In the genomic region with DNA sequence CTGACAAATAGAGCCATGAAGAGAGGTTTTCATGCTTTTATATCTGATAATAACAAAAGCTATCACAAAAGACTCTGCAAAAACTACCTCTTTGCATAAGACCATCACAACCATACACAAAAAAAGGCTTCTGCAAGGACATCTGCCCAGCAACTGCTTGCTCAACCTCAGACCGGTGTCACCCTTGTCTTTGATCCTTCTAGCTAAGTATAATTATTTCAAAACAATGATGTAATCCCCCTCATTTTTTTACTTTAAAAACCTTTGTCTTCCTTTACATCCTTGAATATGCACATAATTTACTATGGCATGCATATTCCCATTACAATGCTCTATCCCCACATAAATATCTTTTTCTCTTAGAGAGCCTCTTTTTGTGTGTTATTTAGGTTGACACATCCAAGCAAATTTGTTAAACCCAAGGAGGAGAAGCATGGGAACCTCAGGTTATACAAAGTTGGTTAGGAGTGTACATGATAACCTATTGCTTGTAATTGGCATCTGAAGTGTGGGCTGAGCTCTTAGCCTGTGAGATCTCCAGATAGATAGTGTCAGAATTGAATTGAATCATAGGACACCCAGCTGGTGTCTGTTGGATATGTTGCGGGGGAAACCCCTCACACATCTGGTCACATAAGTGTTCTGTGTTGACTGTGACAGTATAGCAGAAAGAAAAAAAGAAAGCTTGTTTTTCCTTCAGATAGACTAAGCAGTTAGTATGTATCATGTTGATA, we compare ENCODE assay signal across 1 cellular context.
A peak's percentile ranks its signal among the peaks of the same experiment; 100 is the strongest.
TF ChIP-seq lines count a peak whose summit lies in the region.

No MANE protein-coding gene starts in this region.

TF ChIP-seq in GM12878, 131 proteins besides CTCF, POLR2A, EP300 and RAD21 (continued from another document and continues in another):
- TF ChIP-seq, protein P1, sequence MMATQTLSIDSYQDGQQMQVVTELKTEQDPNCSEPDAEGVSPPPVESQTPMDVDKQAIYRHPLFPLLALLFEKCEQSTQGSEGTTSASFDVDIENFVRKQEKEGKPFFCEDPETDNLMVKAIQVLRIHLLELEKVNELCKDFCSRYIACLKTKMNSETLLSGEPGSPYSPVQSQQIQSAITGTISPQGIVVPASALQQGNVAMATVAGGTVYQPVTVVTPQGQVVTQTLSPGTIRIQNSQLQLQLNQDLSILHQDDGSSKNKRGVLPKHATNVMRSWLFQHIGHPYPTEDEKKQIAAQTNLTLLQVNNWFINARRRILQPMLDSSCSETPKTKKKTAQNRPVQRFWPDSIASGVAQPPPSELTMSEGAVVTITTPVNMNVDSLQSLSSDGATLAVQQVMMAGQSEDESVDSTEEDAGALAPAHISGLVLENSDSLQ (IDR thresholded peaks at IDR 0.05) = no peak
- TF ChIP-seq EZH2 (IDR thresholded peaks at IDR 0.05; ENCODE audit: borderline replicate concordance, control insufficient read depth, low read depth, low read length) (no peak), NKRF (conservative IDR thresholded peaks at IDR 0.05) (no peak), DPF2 (IDR thresholded peaks at IDR 0.05) (no peak), POLR2AphosphoS5 (IDR thresholded peaks at IDR 0.05; ENCODE audit: low read length) (no peak), KAT2A (conservative IDR thresholded peaks at IDR 0.05; ENCODE audit: control insufficient read depth, low read depth, low read length) (no peak), TCF7 (IDR thresholded peaks at IDR 0.05; ENCODE audit: borderline replicate concordance) (peak; percentile 73), POU2F2 (IDR thresholded peaks at IDR 0.05; ENCODE audit: borderline replicate concordance, low read depth, low read length) (no peak), MYB (IDR thresholded peaks at IDR 0.05; ENCODE audit: borderline replicate concordance, low read depth, low read length) (no peak), ZNF384 (IDR thresholded peaks at IDR 0.05; ENCODE audit: borderline replicate concordance, low read depth, low read length) (no peak), FOXM1 (IDR thresholded peaks at IDR 0.05; ENCODE audit: low read depth, low read length) (no peak), MTA3 (IDR thresholded peaks at IDR 0.05; ENCODE audit: borderline replicate concordance, low read length) (no peak), HCFC1 (IDR thresholded peaks at IDR 0.05; ENCODE audit: low read length) (no peak), RFX5 (IDR thresholded peaks at IDR 0.05; ENCODE audit: low read depth, low read length) (peak; percentile 90), HDGF (IDR thresholded peaks at IDR 0.05) (no peak), PML (IDR thresholded peaks at IDR 0.05; ENCODE audit: low read length) (peak; percentile 27; the same call in 1 of the 2 replicates), SKIL (IDR thresholded peaks at IDR 0.05; ENCODE audit: low read depth, poor library complexity, severe bottlenecking) (no peak), CREB1 (IDR thresholded peaks at IDR 0.05; ENCODE audit: low read depth) (peak; percentile 73; the same call in 1 of the 2 replicates), BCL11A (IDR thresholded peaks at IDR 0.05; ENCODE audit: low read depth, low read length) (no peak), ETV6 (conservative IDR thresholded peaks at IDR 0.05 in 1 of 2, IDR thresholded peaks at IDR 0.05 in 1 of 2; ENCODE audit: borderline replicate concordance in 1 of 2, low read depth in 1 of 2) (no peak), CEBPB (IDR thresholded peaks at IDR 0.05; ENCODE audit: borderline replicate concordance in 1 of 2, low read depth in 2 of 2, low read length in 2 of 2) (no peak), TAF1 (IDR thresholded peaks at IDR 0.05; ENCODE audit: borderline replicate concordance, low read depth, low read length) (no peak), E2F4 (IDR thresholded peaks at IDR 0.05; ENCODE audit: low read depth, low read length) (no peak), TARDBP (IDR thresholded peaks at IDR 0.05; ENCODE audit: borderline replicate concordance) (no peak), REST (IDR thresholded peaks at IDR 0.05; ENCODE audit: low read depth, low read length) (no peak), ELK1 (IDR thresholded peaks at IDR 0.05; ENCODE audit: low read depth, low read length) (no peak), KLF5 (IDR thresholded peaks at IDR 0.05; ENCODE audit: partially characterized antibody) (no peak), NBN (IDR thresholded peaks at IDR 0.05) (no peak), CHD4 (IDR thresholded peaks at IDR 0.05) (no peak), MYC (IDR thresholded peaks at IDR 0.05; ENCODE audit: insufficient read depth, insufficient read length, insufficient replicate concordance, low read length, severe bottlenecking) (no peak), IRF4 (IDR thresholded peaks at IDR 0.05; ENCODE audit: low read depth, low read length) (no peak), ZNF274 (IDR thresholded peaks at IDR 0.05; ENCODE audit: insufficient read depth, insufficient read length) (no peak)
- TF ChIP-seq, protein P2, sequence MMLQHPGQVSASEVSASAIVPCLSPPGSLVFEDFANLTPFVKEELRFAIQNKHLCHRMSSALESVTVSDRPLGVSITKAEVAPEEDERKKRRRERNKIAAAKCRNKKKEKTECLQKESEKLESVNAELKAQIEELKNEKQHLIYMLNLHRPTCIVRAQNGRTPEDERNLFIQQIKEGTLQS (IDR thresholded peaks at IDR 0.05; ENCODE audit: borderline replicate concordance, extremely low read depth, low read depth, low read length) = no peak
- TF ChIP-seq, protein P3, sequence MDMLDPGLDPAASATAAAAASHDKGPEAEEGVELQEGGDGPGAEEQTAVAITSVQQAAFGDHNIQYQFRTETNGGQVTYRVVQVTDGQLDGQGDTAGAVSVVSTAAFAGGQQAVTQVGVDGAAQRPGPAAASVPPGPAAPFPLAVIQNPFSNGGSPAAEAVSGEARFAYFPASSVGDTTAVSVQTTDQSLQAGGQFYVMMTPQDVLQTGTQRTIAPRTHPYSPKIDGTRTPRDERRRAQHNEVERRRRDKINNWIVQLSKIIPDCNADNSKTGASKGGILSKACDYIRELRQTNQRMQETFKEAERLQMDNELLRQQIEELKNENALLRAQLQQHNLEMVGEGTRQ (IDR thresholded peaks at IDR 0.05; ENCODE audit: borderline replicate concordance, low read depth, low read length) = no peak
- TF ChIP-seq, protein P4, sequence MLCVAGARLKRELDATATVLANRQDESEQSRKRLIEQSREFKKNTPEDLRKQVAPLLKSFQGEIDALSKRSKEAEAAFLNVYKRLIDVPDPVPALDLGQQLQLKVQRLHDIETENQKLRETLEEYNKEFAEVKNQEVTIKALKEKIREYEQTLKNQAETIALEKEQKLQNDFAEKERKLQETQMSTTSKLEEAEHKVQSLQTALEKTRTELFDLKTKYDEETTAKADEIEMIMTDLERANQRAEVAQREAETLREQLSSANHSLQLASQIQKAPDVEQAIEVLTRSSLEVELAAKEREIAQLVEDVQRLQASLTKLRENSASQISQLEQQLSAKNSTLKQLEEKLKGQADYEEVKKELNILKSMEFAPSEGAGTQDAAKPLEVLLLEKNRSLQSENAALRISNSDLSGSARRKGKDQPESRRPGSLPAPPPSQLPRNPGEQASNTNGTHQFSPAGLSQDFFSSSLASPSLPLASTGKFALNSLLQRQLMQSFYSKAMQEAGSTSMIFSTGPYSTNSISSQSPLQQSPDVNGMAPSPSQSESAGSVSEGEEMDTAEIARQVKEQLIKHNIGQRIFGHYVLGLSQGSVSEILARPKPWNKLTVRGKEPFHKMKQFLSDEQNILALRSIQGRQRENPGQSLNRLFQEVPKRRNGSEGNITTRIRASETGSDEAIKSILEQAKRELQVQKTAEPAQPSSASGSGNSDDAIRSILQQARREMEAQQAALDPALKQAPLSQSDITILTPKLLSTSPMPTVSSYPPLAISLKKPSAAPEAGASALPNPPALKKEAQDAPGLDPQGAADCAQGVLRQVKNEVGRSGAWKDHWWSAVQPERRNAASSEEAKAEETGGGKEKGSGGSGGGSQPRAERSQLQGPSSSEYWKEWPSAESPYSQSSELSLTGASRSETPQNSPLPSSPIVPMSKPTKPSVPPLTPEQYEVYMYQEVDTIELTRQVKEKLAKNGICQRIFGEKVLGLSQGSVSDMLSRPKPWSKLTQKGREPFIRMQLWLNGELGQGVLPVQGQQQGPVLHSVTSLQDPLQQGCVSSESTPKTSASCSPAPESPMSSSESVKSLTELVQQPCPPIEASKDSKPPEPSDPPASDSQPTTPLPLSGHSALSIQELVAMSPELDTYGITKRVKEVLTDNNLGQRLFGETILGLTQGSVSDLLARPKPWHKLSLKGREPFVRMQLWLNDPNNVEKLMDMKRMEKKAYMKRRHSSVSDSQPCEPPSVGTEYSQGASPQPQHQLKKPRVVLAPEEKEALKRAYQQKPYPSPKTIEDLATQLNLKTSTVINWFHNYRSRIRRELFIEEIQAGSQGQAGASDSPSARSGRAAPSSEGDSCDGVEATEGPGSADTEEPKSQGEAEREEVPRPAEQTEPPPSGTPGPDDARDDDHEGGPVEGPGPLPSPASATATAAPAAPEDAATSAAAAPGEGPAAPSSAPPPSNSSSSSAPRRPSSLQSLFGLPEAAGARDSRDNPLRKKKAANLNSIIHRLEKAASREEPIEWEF (IDR thresholded peaks at IDR 0.05; ENCODE audit: insufficient replicate concordance, low read depth, low read length) = no peak
- TF ChIP-seq, protein P5, sequence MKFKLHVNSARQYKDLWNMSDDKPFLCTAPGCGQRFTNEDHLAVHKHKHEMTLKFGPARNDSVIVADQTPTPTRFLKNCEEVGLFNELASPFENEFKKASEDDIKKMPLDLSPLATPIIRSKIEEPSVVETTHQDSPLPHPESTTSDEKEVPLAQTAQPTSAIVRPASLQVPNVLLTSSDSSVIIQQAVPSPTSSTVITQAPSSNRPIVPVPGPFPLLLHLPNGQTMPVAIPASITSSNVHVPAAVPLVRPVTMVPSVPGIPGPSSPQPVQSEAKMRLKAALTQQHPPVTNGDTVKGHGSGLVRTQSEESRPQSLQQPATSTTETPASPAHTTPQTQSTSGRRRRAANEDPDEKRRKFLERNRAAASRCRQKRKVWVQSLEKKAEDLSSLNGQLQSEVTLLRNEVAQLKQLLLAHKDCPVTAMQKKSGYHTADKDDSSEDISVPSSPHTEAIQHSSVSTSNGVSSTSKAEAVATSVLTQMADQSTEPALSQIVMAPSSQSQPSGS (IDR thresholded peaks at IDR 0.05; ENCODE audit: low read length) = peak; percentile 60
